18 cellular contexts compared by ENCODE assay signal in the genomic region with DNA sequence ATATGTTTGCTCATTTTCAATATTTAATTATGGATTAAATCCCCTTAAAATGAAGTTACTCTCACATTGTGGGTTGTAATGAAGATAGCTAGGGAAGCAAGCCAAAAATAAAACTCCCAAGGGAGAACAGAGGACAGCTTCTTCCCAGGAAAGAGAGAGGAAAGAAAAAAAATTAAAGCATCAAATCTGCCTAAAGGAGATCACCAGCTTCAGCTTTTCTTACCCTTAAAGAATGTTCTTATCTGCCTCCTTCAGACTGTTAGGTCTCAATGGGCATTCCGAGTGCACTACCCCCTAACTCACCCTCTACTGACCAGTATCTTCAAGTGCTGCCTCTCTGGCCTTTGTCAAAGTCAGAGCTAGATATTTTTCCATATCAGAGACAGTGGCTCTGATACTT. TPM values are rescaled to one million over a fixed set of nuclear protein-coding genes. Genes with fewer than 3 reads are reported as not detected.
A peak's percentile ranks its signal among the peaks of the same experiment; 100 is the strongest.
DNase-seq lines count a peak whose midpoint lies in the region; ATAC-seq and TF ChIP-seq lines count a peak whose summit lies in the region.
"Had no signal": no experiment of that assay in that cellular context is flagged by ENCODE, and none has a peak within 500 bp of the region (broad histone marks: within the 10 kb centered on the region; RNA-seq: fewer than 3 reads in every experiment).

No MANE protein-coding gene starts in this region.

- DNase-seq in NCI-H2171 treated with DMSO at 0.1 percent for 48 hours (lab: John Stamatoyannopoulos, UW) (peak; percentile 20), NCI-H2171 (lab: John Stamatoyannopoulos, UW) (no peak), amniotic epithelial cell (ENCODE audit: low read depth) (peak; percentile 85), heart right ventricle (no peak), smooth muscle cell (lab: John Stamatoyannopoulos, UW; ENCODE audit: unreplicated experiment) (no peak), NOMO-1 treated with dmso at 0.1 percent for 144 hours (lab: John Stamatoyannopoulos, UW; ENCODE audit: unreplicated experiment) (no peak), middle frontal gyrus (ENCODE audit: extremely low spot score, low spot score) (no peak)
- no peak for DNase-seq in activated CD8-positive, alpha-beta memory T cell treated with anti-CD3 and anti-CD28 coated beads for 24 hours
- DNase-seq: activated CD8-positive, alpha-beta memory T cell treated with anti-CD3 and anti-CD28 coated beads, Interleukin-2, amount 50 U/mL, for 4 hours; activated naive CD4-positive, alpha-beta T cell treated with Interleukin-2 at 50 U/mL for 16 hours; CD4-positive, CD25-positive, alpha-beta regulatory T cell; EL; NCI-H1436; NCI-H510A treated with DMSO at 0.1 percent for 48 hours; right lobe of liver; stimulated activated CD4-positive, alpha-beta T cell treated with anti-CD3 and anti-CD28 coated beads, Interleukin-4, amount 100 ng/mL, for 4 hours; thyroid gland had no signal

- peak in 4 of 8 donors; percentile 44 to 74 (median 64) for ATAC-seq in heart right ventricle
- ATAC-seq: A549, right lobe of liver had no signal

- TF ChIP-seq CTCF in heart right ventricle (IDR thresholded peaks at IDR 0.05) (no peak), smooth muscle cell (IDR thresholded peaks at IDR 0.05; ENCODE audit: borderline replicate concordance, insufficient read depth, poor library complexity, severe bottlenecking) (no peak)

- no peaks in the 10 kb centered on the region for H3F3A ChIP-seq in smooth muscle cell (ENCODE audit: low read depth)

- H3K79me2 ChIP-seq in smooth muscle cell (ENCODE audit: low read depth) = peaks cover 7% of the 10 kb centered on the region

- peaks cover 11% of the 10 kb centered on the region for H4K20me1 ChIP-seq in smooth muscle cell (ENCODE audit: low read depth)

- peaks cover 0 to 61% (median 24%) of the 10 kb centered on the region in 9 donors for H3K4me1 ChIP-seq in heart right ventricle
- H3K4me1 ChIP-seq in smooth muscle cell (ENCODE audit: low read depth) = peaks cover 5% of the 10 kb centered on the region
- H3K4me1 ChIP-seq: A549 had no signal

- WGBS in heart right ventricle, 2 donors = 18 to 23% methylated on average over 1 of the region's 1 CpG
- WGBS in smooth muscle cell (ENCODE audit: low lambda C conversion rate) = 8% methylated on average over 1 of the region's 1 CpG

- H3K9ac ChIP-seq in smooth muscle cell (ENCODE audit: low read depth) = no peak overlapping the region

- H3K27ac ChIP-seq in heart right ventricle = peak overlapping the region in 9 of 10 donors; percentile 21 to 72 (median 60)
- H3K27ac ChIP-seq in smooth muscle cell (ENCODE audit: low read depth) = no peak overlapping the region
- H3K27ac ChIP-seq: A549, right lobe of liver, thyroid gland had no signal

- peak overlapping the region; percentile 25 for H3K4me2 ChIP-seq in smooth muscle cell
- H3K4me2 ChIP-seq: A549 had no signal

- no peak overlapping the region for H2AFZ ChIP-seq in smooth muscle cell (ENCODE audit: low read depth)

- H3K36me3 ChIP-seq in heart right ventricle (peaks cover 0 to 14% (median 0%) of the 10 kb centered on the region in 9 donors), smooth muscle cell (ENCODE audit: low read depth) (peaks cover 2% of the 10 kb centered on the region)
- H3K36me3 ChIP-seq: thyroid gland had no signal

- H3K4me3 ChIP-seq in heart right ventricle = peak overlapping the region in 6 of 10 donors; percentile 19 to 36 (median 25)
- H3K4me3 ChIP-seq in smooth muscle cell = no peak overlapping the region
- H3K4me3 ChIP-seq: A549, right lobe of liver, thyroid gland had no signal

- H3K9me3 ChIP-seq in heart right ventricle (no peaks in the 10 kb centered on the region), smooth muscle cell (replicated peaks; ENCODE audit: low read depth) (no peaks in the 10 kb centered on the region)
- H3K9me3 ChIP-seq: A549, right lobe of liver, thyroid gland had no signal

- intact Hi-C loops in heart right ventricle (cut with DNase I) = no loop called here

- H3K27me3 ChIP-seq in heart right ventricle (no peaks in the 10 kb centered on the region), smooth muscle cell (ENCODE audit: low read depth) (no peaks in the 10 kb centered on the region)
- H3K27me3 ChIP-seq: right lobe of liver, thyroid gland had no signal

RNA-seq across cellular contexts. Expression of a gene that starts 55.2 kb away (rescaled TPM):
- 10 to 100 TPM; 13.6 to 68.1 (median 38.7) TPM for total RNA-seq in heart right ventricle
- 1 to 10 TPM; 3.5 to 5.7 TPM for polyA plus RNA-seq in heart right ventricle
- total RNA-seq in smooth muscle cell = 16.2 and 17.7 TPM in 2 replicates
- polyA plus RNA-seq in smooth muscle cell = 3.3 and 3.9 TPM in 2 replicates

Comparison
In these comparisons a context has a peak if more than half of its experiments do, and no peak if none do; other contexts are left out.
1. DNase-seq: peak in NCI-H2171 treated with DMSO at 0.1 percent for 48 hours (single experiment) and amniotic epithelial cell (single experiment); none in NCI-H2171 (single experiment), heart right ventricle (0 of 2), smooth muscle cell (single experiment), NOMO-1 treated with dmso at 0.1 percent for 144 hours (single experiment), activated CD8-positive, alpha-beta memory T cell treated with anti-CD3 and anti-CD28 coated beads for 24 hours (single experiment) and middle frontal gyrus (single experiment).